ENCODE assay signal across 23 cellular contexts in the genomic region with DNA sequence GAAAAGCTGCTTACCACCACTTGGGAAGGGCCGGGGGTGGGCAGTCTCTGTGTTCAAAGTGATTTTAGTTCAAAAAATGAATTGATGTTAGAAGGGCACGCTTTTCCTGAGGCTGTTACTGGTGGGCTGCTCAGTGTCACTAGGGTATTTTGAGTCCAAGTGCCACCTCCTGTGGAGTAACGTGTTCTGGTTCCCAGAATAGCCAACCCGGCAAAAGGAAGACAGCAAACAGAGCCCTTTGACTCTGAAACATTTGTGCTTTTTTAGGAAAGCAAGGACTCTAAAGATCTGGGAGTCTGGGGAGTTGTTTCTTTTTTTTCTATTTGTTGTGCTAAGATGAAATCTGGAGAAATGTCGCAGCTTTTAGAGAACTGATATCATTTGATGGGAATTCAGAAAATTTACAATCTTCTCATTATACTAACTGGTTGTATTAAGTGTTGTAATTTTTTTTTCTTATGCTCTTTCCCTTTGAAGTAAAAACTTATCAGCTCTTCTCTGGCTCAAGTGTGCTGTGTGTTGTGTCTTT.
"Had no signal": no experiment of that assay in that cellular context is flagged by ENCODE, and none has a peak within 500 bp of the region (broad histone marks: within the 10 kb centered on the region; RNA-seq: fewer than 3 reads in every experiment).

No MANE protein-coding gene starts in this region.

- H3K9me3 ChIP-seq: colonic mucosa, gastroesophageal sphincter, heart right ventricle, neutrophil, spleen, tibial nerve had no signal

- H3K4me3 ChIP-seq: colonic mucosa, gastroesophageal sphincter, spleen, tibial nerve had no signal

- H3K27ac ChIP-seq: colonic mucosa, neutrophil, spleen, tibial nerve, VCaP had no signal

- ATAC-seq: activated CD8-positive, alpha-beta T cell treated with anti-CD3 and anti-CD28 coated beads, Interleukin-2, amount 10 ng/mL, durations not matched to agents 7 days and 5 days; naive thymus-derived CD4-positive, alpha-beta T cell; T-cell had no signal

- H3K4me1 ChIP-seq: colonic mucosa, spleen had no signal

- H3K4me3 Mint-ChIP-seq: activated CD4-positive, alpha-beta T cell treated with anti-CD3 and anti-CD28 coated beads, Interleukin-2, amount 10 ng/mL, durations not matched to agents 7 days and 5 days; activated CD8-positive, alpha-beta T cell treated with anti-CD3 and anti-CD28 coated beads, Interleukin-2, amount 10 ng/mL, durations not matched to agents 7 days and 5 days; activated T-helper 1 cell treated with anti-CD3 and anti-CD28 coated beads, Interleukin-12 subunit alpha, Interleukin-12 subunit beta, Interleukin-2, Interleukin-4 antibody, amounts not matched to agents 30 ng/mL and 10 ng/mL and 1 ng/mL, durations not matched to agents 14 hours and 24 hours and 36 hours; central memory CD8-positive, alpha-beta T cell; naive thymus-derived CD4-positive, alpha-beta T cell; T-cell; T-helper 2 cell treated with Interferon-gamma antibody and Interleukin-4, amounts not matched to agents 5 μg/mL and 100 μg/mL, for 36 hours had no signal

- H3K36me3 Mint-ChIP-seq: naive thymus-derived CD4-positive, alpha-beta T cell; T-cell had no signal

- H3K27me3 ChIP-seq: colonic mucosa, gastroesophageal sphincter, heart right ventricle, neutrophil, spleen, tibial nerve had no signal

- H3K9me3 Mint-ChIP-seq: activated CD4-positive, alpha-beta T cell treated with anti-CD3 and anti-CD28 coated beads, Interleukin-2, amount 10 ng/mL, durations not matched to agents 7 days and 5 days; activated T-helper 1 cell treated with anti-CD3 and anti-CD28 coated beads, Interleukin-12 subunit alpha, Interleukin-12 subunit beta, Interleukin-2, Interleukin-4 antibody, amounts not matched to agents 30 ng/mL and 10 ng/mL and 1 ng/mL, durations not matched to agents 14 hours and 24 hours and 36 hours; central memory CD8-positive, alpha-beta T cell; T-cell; T-helper 2 cell treated with Interferon-gamma antibody and Interleukin-4, amounts not matched to agents 5 μg/mL and 100 μg/mL, for 36 hours had no signal

- DNase-seq: activated CD4-positive, alpha-beta T cell treated with anti-CD3 and anti-CD28 coated beads, Interleukin-2, amount 10 ng/mL, durations not matched to agents 7 days and 5 days; activated CD4-positive, CD25-positive, alpha-beta regulatory T cell treated with anti-CD3 and anti-CD28 coated beads, Interleukin-2, amount 50 U/mL, for 72 hours; activated CD8-positive, alpha-beta T cell treated with anti-CD3 and anti-CD28 coated beads, Interleukin-2, amount 10 ng/mL, durations not matched to agents 7 days and 5 days; activated gamma-delta T cell; activated naive CD4-positive, alpha-beta T cell treated with anti-CD3 and anti-CD28 coated beads, Interleukin-2, amount 50 U/mL, for 16 hours; aorta; colonic mucosa; heart right ventricle; islet precursor cell; left cardiac atrium; mesenchymal stem cell; naive thymus-derived CD4-positive, alpha-beta T cell; spleen; stimulated activated CD4-positive, alpha-beta T cell treated with anti-CD3 and anti-CD28 coated beads, Interleukin-4, amount 100 ng/mL, for 24 hours; stimulated activated naive CD4-positive, alpha-beta T cell treated with Interleukin-2 at 50 U/mL for 16 hours; T-cell had no signal

- H3K4me1 Mint-ChIP-seq: activated CD4-positive, alpha-beta T cell treated with anti-CD3 and anti-CD28 coated beads, Interleukin-2, amount 10 ng/mL, durations not matched to agents 7 days and 5 days; central memory CD8-positive, alpha-beta T cell; naive thymus-derived CD4-positive, alpha-beta T cell; T-cell had no signal

- H3K36me3 ChIP-seq: colonic mucosa, heart right ventricle, neutrophil, spleen, tibial nerve had no signal

- H3K27ac Mint-ChIP-seq: activated CD4-positive, alpha-beta T cell treated with anti-CD3 and anti-CD28 coated beads, Interleukin-2, amount 10 ng/mL, durations not matched to agents 7 days and 5 days; activated CD8-positive, alpha-beta T cell treated with anti-CD3 and anti-CD28 coated beads, Interleukin-2, amount 10 ng/mL, durations not matched to agents 7 days and 5 days; activated T-helper 1 cell treated with anti-CD3 and anti-CD28 coated beads, Interleukin-12 subunit alpha, Interleukin-12 subunit beta, Interleukin-2, Interleukin-4 antibody, amounts not matched to agents 30 ng/mL and 10 ng/mL and 1 ng/mL, durations not matched to agents 14 hours and 24 hours and 36 hours; naive thymus-derived CD4-positive, alpha-beta T cell; T-cell; T-helper 2 cell treated with Interferon-gamma antibody and Interleukin-4, amounts not matched to agents 5 μg/mL and 100 μg/mL, for 36 hours had no signal
